11 cellular contexts compared by ENCODE assay signal in genomic region chr1:74222701-74223100, GRCh38.
"Had no signal": no experiment of that assay in that cellular context is flagged by ENCODE, and none has a peak within 500 bp of the region (broad histone marks: within the 10 kb centered on the region; RNA-seq: fewer than 3 reads in every experiment).

No MANE protein-coding gene starts in this region.

- H3K4me3 ChIP-seq: right atrium auricular region, skin epidermis had no signal

- ATAC-seq: natural killer cell; stimulated activated naive CD8-positive, alpha-beta T cell treated with anti-CD3 and anti-CD28 coated beads, Interleukin-15, amount 100 ng/mL, for 72 hours had no signal

- DNase-seq: activated CD4-positive, alpha-beta memory T cell treated with anti-CD3 and anti-CD28 coated beads, Interleukin-2, amount 10 ng/mL, durations not matched to agents 7 days and 5 days; activated naive CD4-positive, alpha-beta T cell; effector memory CD4-positive, alpha-beta T cell; erythroblast; natural killer cell; nucleus accumbens; stimulated activated CD4-positive, alpha-beta T cell treated with anti-CD3 and anti-CD28 coated beads, Interleukin-4, amount 100 ng/mL, for 4 hours; stimulated activated naive CD8-positive, alpha-beta T cell treated with anti-CD3 and anti-CD28 coated beads, Interleukin-15, amount 100 ng/mL, for 72 hours; T1000 had no signal
